In genomic region chr1:60265560-60266535, GRCh38 we compare ENCODE assay signal across 20 cellular contexts.
A peak's percentile ranks its signal among the peaks of the same experiment; 100 is the strongest.
DNase-seq lines count a peak whose midpoint lies in the region; ATAC-seq and TF ChIP-seq lines count a peak whose summit lies in the region.
"Had no signal": no experiment of that assay in that cellular context is flagged by ENCODE, and none has a peak within 500 bp of the region (broad histone marks: within the 10 kb centered on the region; RNA-seq: fewer than 3 reads in every experiment).

No MANE protein-coding gene starts in this region.

- WGBS in neuronal stem cell (ENCODE audit: extremely low coverage in 2 of 2, insufficient read length in 2 of 2, insufficient replicate concordance in 1 of 2), 2 donors = no CpG with 5 or more reads among the region's 3 CpGs

- TF ChIP-seq CTCF in RWPE1 (conservative IDR thresholded peaks at IDR 0.05; ENCODE audit: low read depth) = no peak
- TF ChIP-seq CTCF in fibroblast of lung (conservative IDR thresholded peaks at IDR 0.05 in 1 of 2, IDR thresholded peaks at IDR 0.05 in 1 of 2; ENCODE audit: low read depth in 1 of 2, low read length in 2 of 2) = no peak

- no peak overlapping the region for H3K27ac Mint-ChIP-seq in natural killer cell treated with Interleukin-12 subunit alpha and Interleukin-12 subunit beta and Interleukin-15 and Interleukin-18, amount 100 ng/mL, for 72 hours
- H3K27ac Mint-ChIP-seq: activated CD8-positive, alpha-beta memory T cell treated with anti-CD3 and anti-CD28 coated beads, Interleukin-2, amount 10 ng/mL, durations not matched to agents 7 days and 5 days had no signal

- H3K27me3 ChIP-seq in fibroblast of lung (ENCODE audit: control insufficient read depth, insufficient read depth, low read length) (no peaks in the 10 kb centered on the region), neuronal stem cell (ENCODE audit: control insufficient read depth in 3 of 3, insufficient read depth in 3 of 3, low read depth in 1 of 3, low read length in 3 of 3) (no peaks in the 10 kb centered on the region)
- H3K27me3 ChIP-seq: SJCRH30, testis had no signal

- H2BK12ac ChIP-seq in neuronal stem cell (ENCODE audit: low read length) = no peak overlapping the region

- POLR2A ChIA-PET in RWPE1 (lab: Yijun Ruan, JAX; ENCODE audit: low non-redundant PET) = no interaction called here

- H4K91ac ChIP-seq in neuronal stem cell (ENCODE audit: low read depth, low read length, poor library complexity) = no peak overlapping the region

- no peaks in the 10 kb centered on the region for H3K79me1 ChIP-seq in neuronal stem cell (ENCODE audit: low read depth, low read length)

- H2BK5ac ChIP-seq in neuronal stem cell (ENCODE audit: low read length) = no peak overlapping the region

- H3K79me2 ChIP-seq in fibroblast of lung (ENCODE audit: control insufficient read depth, insufficient read depth, low read length) = no peaks in the 10 kb centered on the region

- no peak overlapping the region for H3K4me3 Mint-ChIP-seq in natural killer cell treated with Interleukin-12 subunit alpha and Interleukin-12 subunit beta and Interleukin-15 and Interleukin-18, amount 100 ng/mL, for 72 hours
- H3K4me3 Mint-ChIP-seq: activated CD8-positive, alpha-beta memory T cell treated with anti-CD3 and anti-CD28 coated beads, Interleukin-2, amount 10 ng/mL, durations not matched to agents 7 days and 5 days had no signal

- H3K18ac ChIP-seq in neuronal stem cell (ENCODE audit: low read length) = no peak overlapping the region

- H3K27me3 Mint-ChIP-seq in natural killer cell treated with Interleukin-12 subunit alpha and Interleukin-12 subunit beta and Interleukin-15 and Interleukin-18, amount 100 ng/mL, for 72 hours = no peaks in the 10 kb centered on the region
- H3K27me3 Mint-ChIP-seq: activated CD8-positive, alpha-beta memory T cell treated with anti-CD3 and anti-CD28 coated beads, Interleukin-2, amount 10 ng/mL, durations not matched to agents 7 days and 5 days had no signal

- H4K20me1 ChIP-seq in fibroblast of lung (ENCODE audit: control insufficient read depth, extremely low read depth, insufficient read depth, low read length) = no peaks in the 10 kb centered on the region

- H3K9me3 ChIP-seq in fibroblast of lung (ENCODE audit: control insufficient read depth, insufficient read depth, low read depth, low read length) = no peaks in the 10 kb centered on the region
- H3K9me3 ChIP-seq in neuronal stem cell (replicated peaks in 1 of 2; ENCODE audit: control insufficient read depth in 2 of 2, insufficient read depth in 1 of 2, low read depth in 1 of 2, low read length in 2 of 2) = no peaks in the 10 kb centered on the region
- H3K9me3 ChIP-seq: mucosa of descending colon, SJCRH30, testis had no signal

- H3K27ac ChIP-seq in RWPE1 (no peak overlapping the region), fibroblast of lung (ENCODE audit: insufficient read depth, low read length) (no peak overlapping the region), neuronal stem cell (replicated peaks; ENCODE audit: low read length) (no peak overlapping the region)
- H3K27ac ChIP-seq: SJCRH30, skin epidermis, testis had no signal

- no peak overlapping the region for H2BK120ac ChIP-seq in neuronal stem cell (ENCODE audit: low read depth, low read length)

- no peaks in the 10 kb centered on the region for H3K36me3 ChIP-seq in fibroblast of lung (ENCODE audit: control insufficient read depth, insufficient read depth, low read length)
- no peaks in the 10 kb centered on the region for H3K36me3 ChIP-seq in neuronal stem cell (replicated peaks in 1 of 2; ENCODE audit: control insufficient read depth in 2 of 2, insufficient read depth in 2 of 2, low read length in 2 of 2)
- H3K36me3 ChIP-seq: SJCRH30 had no signal

- H2AFZ ChIP-seq in fibroblast of lung (ENCODE audit: low read length) (no peak overlapping the region), neuronal stem cell (ENCODE audit: low read length) (no peak overlapping the region)

- H3K4me3 ChIP-seq in fibroblast of lung (replicated peaks in 1 of 4; ENCODE audit: control extremely low read depth in 1 of 4, insufficient read depth in 1 of 4, low read depth in 3 of 4, low read length in 4 of 4) = no peak overlapping the region
- no peak overlapping the region for H3K4me3 ChIP-seq in neuronal stem cell (ENCODE audit: low read length in 2 of 2)
- H3K4me3 ChIP-seq: mucosa of descending colon, SJCRH30, skin epidermis, testis had no signal

- no peak overlapping the region for H3K9ac ChIP-seq in fibroblast of lung (ENCODE audit: insufficient read depth, low read length)
- H3K9ac ChIP-seq in neuronal stem cell (ENCODE audit: low read depth, low read length, poor library complexity) = no peak overlapping the region

- no peak overlapping the region for H3K4ac ChIP-seq in neuronal stem cell (ENCODE audit: low read length)

- no peak overlapping the region for H4K8ac ChIP-seq in neuronal stem cell (ENCODE audit: low read depth, low read length)

- no peak overlapping the region for H3K23ac ChIP-seq in neuronal stem cell (ENCODE audit: low read depth, low read length, poor library complexity)

- no peaks in the 10 kb centered on the region for H3K4me1 Mint-ChIP-seq in natural killer cell treated with Interleukin-12 subunit alpha and Interleukin-12 subunit beta and Interleukin-15 and Interleukin-18, amount 100 ng/mL, for 72 hours (ENCODE audit: low read depth in 2 of 2)
- H3K4me1 Mint-ChIP-seq: activated CD8-positive, alpha-beta memory T cell treated with anti-CD3 and anti-CD28 coated beads, Interleukin-2, amount 10 ng/mL, durations not matched to agents 7 days and 5 days had no signal

- H3K4me1 ChIP-seq in fibroblast of lung (ENCODE audit: control insufficient read depth, extremely low read depth, insufficient read depth, low read length) (peaks cover 2% of the 10 kb centered on the region), neuronal stem cell (ENCODE audit: control insufficient read depth in 2 of 2, insufficient read depth in 1 of 2, low read depth in 1 of 2, low read length in 2 of 2) (no peaks in the 10 kb centered on the region)
- H3K4me1 ChIP-seq: SJCRH30, testis had no signal

- no peak overlapping the region for H3K14ac ChIP-seq in neuronal stem cell (ENCODE audit: low read length)

- no peak overlapping the region for H2BK15ac ChIP-seq in neuronal stem cell (ENCODE audit: low read length)

- H3K4me2 ChIP-seq in fibroblast of lung (ENCODE audit: extremely low read depth, insufficient read depth, low read length) (peak overlapping the region; percentile 52), neuronal stem cell (ENCODE audit: insufficient read depth, low read length, poor library complexity, severe bottlenecking) (no peak overlapping the region)

- H2AK5ac ChIP-seq in neuronal stem cell (ENCODE audit: low read depth, low read length) = no peak overlapping the region

- H3K9me3 Mint-ChIP-seq in natural killer cell treated with Interleukin-12 subunit alpha and Interleukin-12 subunit beta and Interleukin-15 and Interleukin-18, amount 100 ng/mL, for 72 hours = no peaks in the 10 kb centered on the region

- H3K36me3 Mint-ChIP-seq in natural killer cell treated with Interleukin-12 subunit alpha and Interleukin-12 subunit beta and Interleukin-15 and Interleukin-18, amount 100 ng/mL, for 72 hours = no peaks in the 10 kb centered on the region
- H3K36me3 Mint-ChIP-seq: activated CD8-positive, alpha-beta memory T cell treated with anti-CD3 and anti-CD28 coated beads, Interleukin-2, amount 10 ng/mL, durations not matched to agents 7 days and 5 days had no signal

- DNase-seq in EL (peak; percentile 56), RWPE1 (ENCODE audit: low spot score) (peak; percentile 1), fibroblast of lung (ENCODE audit: low read depth in 2 of 2) (peak; percentile 82 to 86), non-pigmented ciliary epithelial cell (ENCODE audit: low read depth) (peak; percentile 68), cortex of kidney (lab: John Stamatoyannopoulos, UW) (no peak), cerebellar nuclear complex (lab: John Stamatoyannopoulos, UW) (no peak), neuronal stem cell (ENCODE audit: low spot score) (no peak)
- no peak for DNase-seq in natural killer cell treated with Interleukin-12 subunit alpha and Interleukin-12 subunit beta and Interleukin-15 and Interleukin-18, amount 100 ng/mL, for 72 hours (ENCODE audit: low spot score)
- DNase-seq: activated CD8-positive, alpha-beta memory T cell treated with anti-CD3 and anti-CD28 coated beads, Interleukin-2, amount 10 ng/mL, durations not matched to agents 7 days and 5 days; activated effector memory CD4-positive, alpha-beta T cell treated with Interleukin-2 at 50 U/mL for 16 hours; dermis blood vessel endothelial cell; hippocampal formation; kidney; mucosa of descending colon; NCI-H1930; NCI-H524; SJCRH30; stimulated activated CD4-positive, alpha-beta T cell treated with anti-CD3 and anti-CD28 coated beads, Interleukin-4, amount 100 ng/mL, for 24 hours; testis had no signal

- no peak for ATAC-seq in natural killer cell treated with Interleukin-12 subunit alpha and Interleukin-12 subunit beta and Interleukin-15 and Interleukin-18, amount 100 ng/mL, for 72 hours
- ATAC-seq: activated CD8-positive, alpha-beta memory T cell treated with anti-CD3 and anti-CD28 coated beads, Interleukin-2, amount 10 ng/mL, durations not matched to agents 7 days and 5 days; mucosa of descending colon had no signal

- CTCF ChIA-PET in RWPE1 (lab: Yijun Ruan, JAX) = interaction anchor here (0.5 kb wide), 1 partner anchor 1313 kb away, joined by 3 read pairs; no protein-coding TSS in a partner anchor

Comparison
In these comparisons a context has a peak if more than half of its experiments do, and no peak if none do; other contexts are left out.
1. DNase-seq: peak in EL (single experiment), RWPE1 (single experiment), fibroblast of lung (2 of 2) and non-pigmented ciliary epithelial cell (single experiment); none in cortex of kidney (single experiment), cerebellar nuclear complex (0 of 2), neuronal stem cell (single experiment) and natural killer cell treated with Interleukin-12 subunit alpha and Interleukin-12 subunit beta and Interleukin-15 and Interleukin-18, amount 100 ng/mL, for 72 hours (single experiment).